In genomic region chrX:39196192-39197102, GRCh38 we compare ENCODE assay signal across 8 cellular contexts.
DNase-seq lines count a peak whose midpoint lies in the region; ATAC-seq lines count a peak whose summit lies in the region.

No MANE protein-coding gene starts in this region.

- H3K27ac ChIP-seq in CD8-positive, alpha-beta memory T cell (ENCODE audit: low read depth, low read length), result no peak overlapping the region

- H3K4me1 ChIP-seq in CD8-positive, alpha-beta memory T cell (ENCODE audit: insufficient read depth, low read length), result peaks cover 16% of the 10 kb centered on the region

- H3K4me1 Mint-ChIP-seq in CD8-positive, alpha-beta memory T cell, result peaks cover 13 to 29% (median 19%) of the 10 kb centered on the region in 3 donors
- peaks cover 61% of the 10 kb centered on the region for H3K4me1 Mint-ChIP-seq in activated T-cell treated with anti-CD3 and anti-CD28 coated beads, Interleukin-2, amount 50 U/mL, for 72 hours (ENCODE audit: low read depth)

- H3K27me3 ChIP-seq in CD8-positive, alpha-beta memory T cell (ENCODE audit: insufficient read depth, low read length, poor library complexity, severe bottlenecking), result no peaks in the 10 kb centered on the region

- POLR2A ChIA-PET in CD8-positive, alpha-beta memory T cell (lab: Charles Lee), result interaction anchor here (1.1 kb wide), 1 partner anchor 980 kb away, joined by 5 read pairs; no protein-coding TSS in a partner anchor

- H3K36me3 ChIP-seq in CD8-positive, alpha-beta memory T cell (ENCODE audit: insufficient read depth, low read length), result no peaks in the 10 kb centered on the region

- DNase-seq in CD8-positive, alpha-beta memory T cell, result peak in 4 of 5 donors; percentile 7 to 51 (median 14)
- peak; percentile 14 for DNase-seq in NCI-H2196 treated with DMSO at 0.1 percent for 48 hours (lab: John Stamatoyannopoulos, UW; ENCODE audit: unreplicated experiment)
- DNase-seq in activated T-cell treated with anti-CD3 and anti-CD28 coated beads, Interleukin-2, amount 50 U/mL, for 72 hours, result peak; percentile 60 to 65
- peak; percentile 40 for DNase-seq in left kidney (ENCODE audit: low read depth, low spot score)
- no peak for DNase-seq in globus pallidus (ENCODE audit: low spot score)
- DNase-seq in posterior vena cava (ENCODE audit: low spot score), result no peak

- CTCF ChIA-PET in CD8-positive, alpha-beta memory T cell (lab: Charles Lee), result no interaction called here

- peaks cover 0 to 1% (median 0%) of the 10 kb centered on the region in 5 donors for H3K9me3 Mint-ChIP-seq in CD8-positive, alpha-beta memory T cell
- no peaks in the 10 kb centered on the region for H3K9me3 Mint-ChIP-seq in activated T-cell treated with anti-CD3 and anti-CD28 coated beads, Interleukin-2, amount 50 U/mL, for 72 hours

- intact Hi-C loops in posterior vena cava (cut with DNase I), result no loop called here

- ATAC-seq in GM19035 (IDR thresholded peaks at IDR 0.05; ENCODE audit: unreplicated experiment) (peak; percentile 98), HG03095 (IDR thresholded peaks at IDR 0.05; ENCODE audit: unreplicated experiment) (peak; percentile 93)
- ATAC-seq in activated T-cell treated with anti-CD3 and anti-CD28 coated beads, Interleukin-2, amount 50 U/mL, for 72 hours (replicated peaks in 1 of 2), result peak; percentile 93 to 94

- H3K36me3 Mint-ChIP-seq in CD8-positive, alpha-beta memory T cell, result no peaks in the 10 kb centered on the region
- peaks cover 0 to 2% of the 10 kb centered on the region in 2 donors for H3K36me3 Mint-ChIP-seq in activated T-cell treated with anti-CD3 and anti-CD28 coated beads, Interleukin-2, amount 50 U/mL, for 72 hours (ENCODE audit: insufficient read depth in 2 of 2)

- H3K27ac Mint-ChIP-seq in CD8-positive, alpha-beta memory T cell, result peak overlapping the region in 4 of 8 donors; percentile 3 to 87 (median 24)
- H3K27ac Mint-ChIP-seq in activated T-cell treated with anti-CD3 and anti-CD28 coated beads, Interleukin-2, amount 50 U/mL, for 72 hours, result peak overlapping the region; percentile 72

- no peaks in the 10 kb centered on the region for H3K9me3 ChIP-seq in CD8-positive, alpha-beta memory T cell (ENCODE audit: low read length)

- H3K4me3 Mint-ChIP-seq in CD8-positive, alpha-beta memory T cell, result peak overlapping the region in 6 of 7 donors; percentile 26 to 71 (median 50)
- peak overlapping the region; percentile 77 to 88 for H3K4me3 Mint-ChIP-seq in activated T-cell treated with anti-CD3 and anti-CD28 coated beads, Interleukin-2, amount 50 U/mL, for 72 hours

- H3K4me3 ChIP-seq in CD8-positive, alpha-beta memory T cell (ENCODE audit: low read length), result peak overlapping the region; percentile 35

- peaks cover 9 to 17% of the 10 kb centered on the region in 2 donors for H3K27me3 Mint-ChIP-seq in CD8-positive, alpha-beta memory T cell
- H3K27me3 Mint-ChIP-seq in activated T-cell treated with anti-CD3 and anti-CD28 coated beads, Interleukin-2, amount 50 U/mL, for 72 hours (ENCODE audit: low read depth), result peaks cover 19% of the 10 kb centered on the region

Comparison
In these comparisons a context has a peak if more than half of its experiments do, and no peak if none do; other contexts are left out.
1. DNase-seq: peak in CD8-positive, alpha-beta memory T cell (4 of 5), NCI-H2196 treated with DMSO at 0.1 percent for 48 hours (single experiment), activated T-cell treated with anti-CD3 and anti-CD28 coated beads, Interleukin-2, amount 50 U/mL, for 72 hours (2 of 2) and left kidney (single experiment); none in globus pallidus (single experiment) and posterior vena cava (single experiment).
2. Peak in every context shown above with its lines, with median percentiles within 50 percentile points of each other: ATAC-seq.